ENCODE assay signal across 24 cellular contexts in genomic region chr1:110960777-110961420, GRCh38. TPM values are rescaled to one million over a fixed set of nuclear protein-coding genes. Genes with fewer than 3 reads are reported as not detected.
DNase-seq lines count a peak whose midpoint lies in the region; ATAC-seq and TF ChIP-seq lines count a peak whose summit lies in the region.
"Had no signal": no experiment of that assay in that cellular context is flagged by ENCODE, and none has a peak within 500 bp of the region (broad histone marks: within the 10 kb centered on the region; RNA-seq: fewer than 3 reads in every experiment).

No MANE protein-coding gene starts in this region.

- ATAC-seq in GM21381 (IDR thresholded peaks at IDR 0.05; ENCODE audit: unreplicated experiment): no peak
- ATAC-seq: activated CD8-positive, alpha-beta T cell treated with anti-CD3 and anti-CD28 coated beads, Interleukin-2, amount 10 ng/mL, durations not matched to agents 7 days and 5 days; activated T-cell treated with anti-CD3 and anti-CD28 coated beads, Interleukin-2, amount 50 U/mL, for 4 hours had no signal

- H3K9me3 ChIP-seq in smooth muscle cell (replicated peaks; ENCODE audit: low read depth): peaks cover 6% of the 10 kb centered on the region

- H3K36me3 Mint-ChIP-seq in activated naive CD8-positive, alpha-beta T cell: peaks cover 24% of the 10 kb centered on the region
- peaks cover 49% of the 10 kb centered on the region for H3K36me3 Mint-ChIP-seq in activated naive CD8-positive, alpha-beta T cell treated with anti-CD3 and anti-CD28 coated beads for 36 hours
- H3K36me3 Mint-ChIP-seq in brain: peaks cover 33% of the 10 kb centered on the region

- 92% methylated on average over 2 of the region's 2 CpGs for WGBS in smooth muscle cell (ENCODE audit: low lambda C conversion rate)

- H3K4me1 Mint-ChIP-seq in activated naive CD8-positive, alpha-beta T cell (ENCODE audit: low read depth): peaks cover 44% of the 10 kb centered on the region
- H3K4me1 Mint-ChIP-seq in activated naive CD8-positive, alpha-beta T cell treated with anti-CD3 and anti-CD28 coated beads for 36 hours: peaks cover 27% of the 10 kb centered on the region
- peaks cover 35% of the 10 kb centered on the region for H3K4me1 Mint-ChIP-seq in brain

- H3K4me3 ChIP-seq in NB4 (ENCODE audit: low read depth, low read length): peak overlapping the region; percentile 22
- peak overlapping the region; percentile 62 for H3K4me3 ChIP-seq in smooth muscle cell
- no peak overlapping the region for H3K4me3 ChIP-seq in H7 (ENCODE audit: insufficient read depth, low read depth, low read length)
- H3K4me3 ChIP-seq: adrenal gland had no signal

- DNase-seq in activated naive CD8-positive, alpha-beta T cell treated with anti-CD3 and anti-CD28 coated beads for 36 hours: no peak
- DNase-seq in NB4 (ENCODE audit: low read depth) (no peak), smooth muscle cell (lab: John Stamatoyannopoulos, UW; ENCODE audit: unreplicated experiment) (no peak), mucosa of gallbladder (ENCODE audit: low spot score) (no peak), H7 (no peak)
- DNase-seq: activated CD8-positive, alpha-beta T cell treated with anti-CD3 and anti-CD28 coated beads, Interleukin-2, amount 10 ng/mL, durations not matched to agents 7 days and 5 days; activated T-cell treated with anti-CD3 and anti-CD28 coated beads, Interleukin-2, amount 50 U/mL, for 4 hours; adrenal gland; dermis blood vessel endothelial cell; foreskin melanocyte; kidney glomerular epithelial cell; NCI-H1092 treated with DMSO at 0.1 percent for 48 hours; NCI-H2081; NCI-H524; Right ventricle myocardium superior; T-helper 1 cell; WERI-Rb-1 had no signal

- H3K79me2 ChIP-seq in smooth muscle cell (ENCODE audit: low read depth): peaks cover 43% of the 10 kb centered on the region

- H3K4me1 ChIP-seq in smooth muscle cell (ENCODE audit: low read depth): peaks cover 3% of the 10 kb centered on the region

- peak overlapping the region; percentile 22 for H3K4me3 Mint-ChIP-seq in activated naive CD8-positive, alpha-beta T cell
- no peak overlapping the region for H3K4me3 Mint-ChIP-seq in activated naive CD8-positive, alpha-beta T cell treated with anti-CD3 and anti-CD28 coated beads for 36 hours
- peak overlapping the region in 4 of 5 experiments; percentile 70 to 88 (median 78) for H3K4me3 Mint-ChIP-seq in brain
- H3K4me3 Mint-ChIP-seq: activated CD8-positive, alpha-beta T cell treated with anti-CD3 and anti-CD28 coated beads, Interleukin-2, amount 10 ng/mL, durations not matched to agents 7 days and 5 days; activated T-cell treated with anti-CD3 and anti-CD28 coated beads, Interleukin-2, amount 50 U/mL, for 4 hours; nephron had no signal

- H3K9ac ChIP-seq in smooth muscle cell (ENCODE audit: low read depth): no peak overlapping the region

- no peak overlapping the region for H3K27ac ChIP-seq in smooth muscle cell (ENCODE audit: low read depth)
- H3K27ac ChIP-seq: adrenal gland, C4-2B, epithelial cell of prostate, WERI-Rb-1 had no signal

- H3K27me3 ChIP-seq in smooth muscle cell (ENCODE audit: low read depth): no peaks in the 10 kb centered on the region
- no peaks in the 10 kb centered on the region for H3K27me3 ChIP-seq in H7 (ENCODE audit: control insufficient read depth, insufficient read depth, low read length)
- H3K27me3 ChIP-seq: adrenal gland had no signal

- H3K4me2 ChIP-seq in smooth muscle cell: peak overlapping the region; percentile 83

- H3F3A ChIP-seq in smooth muscle cell (ENCODE audit: low read depth): peaks cover 6% of the 10 kb centered on the region

- H3K9me3 Mint-ChIP-seq in activated naive CD8-positive, alpha-beta T cell (ENCODE audit: low read depth): peaks cover 27% of the 10 kb centered on the region
- H3K9me3 Mint-ChIP-seq in activated naive CD8-positive, alpha-beta T cell treated with anti-CD3 and anti-CD28 coated beads for 36 hours: peaks cover 25% of the 10 kb centered on the region
- peaks cover 22 to 67% (median 38%) of the 10 kb centered on the region in 5 experiments for H3K9me3 Mint-ChIP-seq in brain

- TF ChIP-seq CTCF in NB4 (IDR thresholded peaks at IDR 0.05; ENCODE audit: low read depth, low read length): no peak
- TF ChIP-seq CTCF in brain (conservative IDR thresholded peaks at IDR 0.05): no peak
- no peak for TF ChIP-seq CTCF in smooth muscle cell (IDR thresholded peaks at IDR 0.05; ENCODE audit: borderline replicate concordance, insufficient read depth, poor library complexity, severe bottlenecking)

- no peak overlapping the region for H2AFZ ChIP-seq in smooth muscle cell (ENCODE audit: low read depth)

- H3K36me3 ChIP-seq in smooth muscle cell (ENCODE audit: low read depth) (no peaks in the 10 kb centered on the region), H7 (replicated peaks; ENCODE audit: control insufficient read depth, insufficient read depth, low read length) (no peaks in the 10 kb centered on the region)
- H3K36me3 ChIP-seq: adrenal gland, WERI-Rb-1 had no signal

- H3K27ac Mint-ChIP-seq in activated naive CD8-positive, alpha-beta T cell: no peak overlapping the region
- H3K27ac Mint-ChIP-seq in activated naive CD8-positive, alpha-beta T cell treated with anti-CD3 and anti-CD28 coated beads for 36 hours: no peak overlapping the region
- no peak overlapping the region for H3K27ac Mint-ChIP-seq in brain
- H3K27ac Mint-ChIP-seq: activated CD8-positive, alpha-beta T cell treated with anti-CD3 and anti-CD28 coated beads, Interleukin-2, amount 10 ng/mL, durations not matched to agents 7 days and 5 days; nephron; progenitor cell of endocrine pancreas had no signal

- H3K27me3 Mint-ChIP-seq in activated naive CD8-positive, alpha-beta T cell: no peaks in the 10 kb centered on the region
- H3K27me3 Mint-ChIP-seq in activated naive CD8-positive, alpha-beta T cell treated with anti-CD3 and anti-CD28 coated beads for 36 hours: no peaks in the 10 kb centered on the region
- H3K27me3 Mint-ChIP-seq in brain: peaks cover 10% of the 10 kb centered on the region
- H3K27me3 Mint-ChIP-seq: progenitor cell of endocrine pancreas had no signal

- TF ChIP-seq POLR2A in NB4 (IDR thresholded peaks at IDR 0.05; ENCODE audit: extremely low read depth, insufficient read length): no peak

- H4K20me1 ChIP-seq in smooth muscle cell (ENCODE audit: low read depth): peaks cover 37% of the 10 kb centered on the region

RNA-seq across cellular contexts. Expression of gene LRIF1, which starts 2.8 kb away (rescaled TPM):
- 10 to 100 TPM; 14.6 TPM for total RNA-seq in activated naive CD8-positive, alpha-beta T cell treated with anti-CD3 and anti-CD28 coated beads for 36 hours
- 9.1 TPM for polyA plus RNA-seq in brain (ENCODE audit: insufficient read depth, low read depth, low replicate concordance)
- total RNA-seq in smooth muscle cell: 31.7 and 39.8 TPM in 2 replicates
- 20.7 and 22.2 TPM in 2 replicates for polyA plus RNA-seq in smooth muscle cell
- total RNA-seq in mucosa of gallbladder: 7.2 TPM
- 15.4 and 17.6 TPM in 2 replicates for total RNA-seq in H7 (2014; rRNA removed; shearing (Covaris generic))
